Comparison of ENCODE assay signal across 10 cellular contexts in genomic region chr12:46556105-46556559, GRCh38.
DNase-seq lines count a peak whose midpoint lies in the region; ATAC-seq and TF ChIP-seq lines count a peak whose summit lies in the region.
"Had no signal": no experiment of that assay in that cellular context is flagged by ENCODE, and none has a peak within 500 bp of the region (broad histone marks: within the 10 kb centered on the region; RNA-seq: fewer than 3 reads in every experiment).

No MANE protein-coding gene starts in this region.

- H3K27me3 ChIP-seq in HCT116 (ENCODE audit: insufficient read depth, low read length): no peaks in the 10 kb centered on the region
- no peaks in the 10 kb centered on the region for H3K27me3 ChIP-seq in right atrium auricular region
- no peaks in the 10 kb centered on the region for H3K27me3 ChIP-seq in stomach

- no peak for TF ChIP-seq EP300 in stomach (IDR thresholded peaks at IDR 0.05)

- peaks cover 16% of the 10 kb centered on the region for H3K79me2 ChIP-seq in HCT116 (ENCODE audit: insufficient read depth, low read length)

- TF ChIP-seq CTCF in HCT116 (IDR thresholded peaks at IDR 0.05 in 2 of 3, conservative IDR thresholded peaks at IDR 0.05 in 1 of 3; ENCODE audit: borderline replicate concordance in 1 of 3, insufficient read depth in 1 of 3, low read depth in 2 of 3, low read length in 2 of 3): no peak
- no peak for TF ChIP-seq CTCF in right atrium auricular region (IDR thresholded peaks at IDR 0.05)
- TF ChIP-seq CTCF in stomach (IDR thresholded peaks at IDR 0.05): no peak

- CTCF ChIA-PET in HCT116 (lab: Charles Lee): interaction anchor here (1.0 kb wide), 1 partner anchor 105 kb away, joined by 4 read pairs; no protein-coding TSS in a partner anchor

- H3K9ac ChIP-seq in HCT116 (ENCODE audit: low read length): peak overlapping the region; percentile 58

- peak; percentile 30; the same call in 1 of the 2 replicates for TF ChIP-seq RAD21 in HCT116 (IDR thresholded peaks at IDR 0.05; ENCODE audit: low read depth)

- H3K4me1 ChIP-seq in HCT116 (ENCODE audit: control insufficient read depth in 1 of 2, insufficient read depth in 2 of 2, low read length in 2 of 2) (peaks cover 84 to 91% of the 10 kb centered on the region in 2 experiments), right atrium auricular region (peaks cover 0 to 24% of the 10 kb centered on the region in 2 donors), stomach (peaks cover 0 to 24% (median 4%) of the 10 kb centered on the region in 4 donors)

- 49 to 74% (median 63%) methylated on average over 2 of the region's 2 CpGs for WGBS in stomach, 5 donors

- no peaks in the 10 kb centered on the region for H4K20me1 ChIP-seq in HCT116 (ENCODE audit: insufficient read depth)

- no peaks in the 10 kb centered on the region for H3K9me2 ChIP-seq in HCT116 (ENCODE audit: insufficient read depth)

- intact Hi-C loops in HCT116 (cut with micrococcal nuclease): loop anchor here (2.0 to 10.0 kb wide), 4 partner anchors 125 to 564 kb away; partner anchors contain the start of genes SCAF11 and SLC38A1
- intact Hi-C loops in stomach (cut with DNase I; ENCODE audit: low total_unique reads): no loop called here

- DNase-seq in HCT116 (ENCODE audit: low read depth, low spot score) (peak; percentile 84), amniotic epithelial cell (ENCODE audit: low read depth) (peak; percentile 98), right atrium auricular region (ENCODE audit: low spot score) (no peak), stomach (no peak), NCI-H1092 (lab: John Stamatoyannopoulos, UW) (no peak), NCI-H2029 (lab: John Stamatoyannopoulos, UW) (no peak), NCI-H2107 (lab: John Stamatoyannopoulos, UW) (no peak)
- no peak for DNase-seq in stimulated activated CD4-positive, alpha-beta T cell treated with anti-CD3 and anti-CD28 coated beads, Interleukin-2, amount 100 ng/mL, for 24 hours
- DNase-seq: NCI-H2029 treated with DMSO at 0.1 percent for 48 hours had no signal

- TF ChIP-seq POLR2A in HCT116 (IDR thresholded peaks at IDR 0.05; ENCODE audit: borderline replicate concordance, extremely low read depth, insufficient read depth, insufficient read length) (no peak), stomach (IDR thresholded peaks at IDR 0.05) (no peak)

- ATAC-seq in HCT116: peak; percentile 28
- ATAC-seq: GM12878 had no signal

- peak overlapping the region; percentile 91 for H3K27ac ChIP-seq in HCT116 (ENCODE audit: low read depth, low read length)
- peak overlapping the region; percentile 77 to 85 for H3K27ac ChIP-seq in right atrium auricular region
- H3K27ac ChIP-seq in stomach: peak overlapping the region in 3 of 5 donors; percentile 32 to 59 (median 33)

- peak overlapping the region; percentile 64 for H3K4me2 ChIP-seq in HCT116 (ENCODE audit: low read length)

- H3K9me3 ChIP-seq in HCT116 (ENCODE audit: control insufficient read depth in 1 of 2, insufficient read depth in 1 of 2, low read depth in 1 of 2, low read length in 2 of 2) (no peaks in the 10 kb centered on the region), right atrium auricular region (no peaks in the 10 kb centered on the region), stomach (no peaks in the 10 kb centered on the region)

- RAD21 ChIA-PET in HCT116 (lab: Charles Lee; ENCODE audit: low non-redundant PET in 1 of 2, low total read pairs in 2 of 2, uncharacterized antibody in 2 of 2, unreplicated experiment in 2 of 2): interaction anchor here in 1 of 2 experiments (0.6 kb wide), 1 partner anchor 184 kb away, joined by 3 read pairs; no protein-coding TSS in a partner anchor

- H3K4me3 ChIP-seq in HCT116 (replicated peaks in 1 of 2; ENCODE audit: low read depth in 1 of 2, low read length in 2 of 2) (peak overlapping the region in 1 of 2 experiments; percentile 25; a peak in 2 of 4 replicates), right atrium auricular region (no peak overlapping the region), stomach (no peak overlapping the region)
- H3K4me3 ChIP-seq: GM12878 had no signal

- POLR2A ChIA-PET in HCT116 (lab: Charles Lee): interaction anchor here (1.0 to 1.8 kb wide), 10 partner anchors 9 to 176 kb away, joined by 3 to 9 read pairs (median 4); no protein-coding TSS in a partner anchor

- no peak overlapping the region for H2AFZ ChIP-seq in HCT116 (ENCODE audit: low read depth, low read length, poor library complexity, severe bottlenecking)

- H3K36me3 ChIP-seq in HCT116 (ENCODE audit: control insufficient read depth in 1 of 2, insufficient read depth in 2 of 2, low read length in 2 of 2) (0 out of 4 replicates have a peak, but pooled peaks cover 0 to 8% of the 10 kb centered on the region in 2 experiments), right atrium auricular region (no peaks in the 10 kb centered on the region), stomach (no peaks in the 10 kb centered on the region)

- BruUV-seq in HCT116 (replicated peaks; lab: Mats Ljungman, UMichigan): no TSS peak

TF ChIP-seq in HCT116, 20 proteins besides CTCF, POLR2A, EP300 and RAD21 (continues in another document):
- peak; percentile 52 for TF ChIP-seq TCF7L2 (IDR thresholded peaks at IDR 0.05; ENCODE audit: borderline replicate concordance, extremely low read depth, insufficient read depth, insufficient read length)
- peak; percentile 75 for TF ChIP-seq JUND (IDR thresholded peaks at IDR 0.05)
- TF ChIP-seq EZH2phosphoT487 (IDR thresholded peaks at IDR 0.05; ENCODE audit: borderline replicate concordance): no peak
- TF ChIP-seq ELF1 (IDR thresholded peaks at IDR 0.05; ENCODE audit: borderline replicate concordance, low read depth): no peak; the same call in 1 of the 2 replicates
- TF ChIP-seq EZH2 (IDR thresholded peaks at IDR 0.05): no peak
- peak; percentile 37; the same call in 1 of the 2 replicates for TF ChIP-seq POLR2AphosphoS5 (IDR thresholded peaks at IDR 0.05; ENCODE audit: low read depth, low read length)
- TF ChIP-seq, protein P1, sequence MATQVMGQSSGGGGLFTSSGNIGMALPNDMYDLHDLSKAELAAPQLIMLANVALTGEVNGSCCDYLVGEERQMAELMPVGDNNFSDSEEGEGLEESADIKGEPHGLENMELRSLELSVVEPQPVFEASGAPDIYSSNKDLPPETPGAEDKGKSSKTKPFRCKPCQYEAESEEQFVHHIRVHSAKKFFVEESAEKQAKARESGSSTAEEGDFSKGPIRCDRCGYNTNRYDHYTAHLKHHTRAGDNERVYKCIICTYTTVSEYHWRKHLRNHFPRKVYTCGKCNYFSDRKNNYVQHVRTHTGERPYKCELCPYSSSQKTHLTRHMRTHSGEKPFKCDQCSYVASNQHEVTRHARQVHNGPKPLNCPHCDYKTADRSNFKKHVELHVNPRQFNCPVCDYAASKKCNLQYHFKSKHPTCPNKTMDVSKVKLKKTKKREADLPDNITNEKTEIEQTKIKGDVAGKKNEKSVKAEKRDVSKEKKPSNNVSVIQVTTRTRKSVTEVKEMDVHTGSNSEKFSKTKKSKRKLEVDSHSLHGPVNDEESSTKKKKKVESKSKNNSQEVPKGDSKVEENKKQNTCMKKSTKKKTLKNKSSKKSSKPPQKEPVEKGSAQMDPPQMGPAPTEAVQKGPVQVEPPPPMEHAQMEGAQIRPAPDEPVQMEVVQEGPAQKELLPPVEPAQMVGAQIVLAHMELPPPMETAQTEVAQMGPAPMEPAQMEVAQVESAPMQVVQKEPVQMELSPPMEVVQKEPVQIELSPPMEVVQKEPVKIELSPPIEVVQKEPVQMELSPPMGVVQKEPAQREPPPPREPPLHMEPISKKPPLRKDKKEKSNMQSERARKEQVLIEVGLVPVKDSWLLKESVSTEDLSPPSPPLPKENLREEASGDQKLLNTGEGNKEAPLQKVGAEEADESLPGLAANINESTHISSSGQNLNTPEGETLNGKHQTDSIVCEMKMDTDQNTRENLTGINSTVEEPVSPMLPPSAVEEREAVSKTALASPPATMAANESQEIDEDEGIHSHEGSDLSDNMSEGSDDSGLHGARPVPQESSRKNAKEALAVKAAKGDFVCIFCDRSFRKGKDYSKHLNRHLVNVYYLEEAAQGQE (IDR thresholded peaks at IDR 0.05; ENCODE audit: low read depth): no peak
- peak; percentile 93 for TF ChIP-seq CEBPB (IDR thresholded peaks at IDR 0.05; ENCODE audit: low read depth)
- TF ChIP-seq, protein P2, sequence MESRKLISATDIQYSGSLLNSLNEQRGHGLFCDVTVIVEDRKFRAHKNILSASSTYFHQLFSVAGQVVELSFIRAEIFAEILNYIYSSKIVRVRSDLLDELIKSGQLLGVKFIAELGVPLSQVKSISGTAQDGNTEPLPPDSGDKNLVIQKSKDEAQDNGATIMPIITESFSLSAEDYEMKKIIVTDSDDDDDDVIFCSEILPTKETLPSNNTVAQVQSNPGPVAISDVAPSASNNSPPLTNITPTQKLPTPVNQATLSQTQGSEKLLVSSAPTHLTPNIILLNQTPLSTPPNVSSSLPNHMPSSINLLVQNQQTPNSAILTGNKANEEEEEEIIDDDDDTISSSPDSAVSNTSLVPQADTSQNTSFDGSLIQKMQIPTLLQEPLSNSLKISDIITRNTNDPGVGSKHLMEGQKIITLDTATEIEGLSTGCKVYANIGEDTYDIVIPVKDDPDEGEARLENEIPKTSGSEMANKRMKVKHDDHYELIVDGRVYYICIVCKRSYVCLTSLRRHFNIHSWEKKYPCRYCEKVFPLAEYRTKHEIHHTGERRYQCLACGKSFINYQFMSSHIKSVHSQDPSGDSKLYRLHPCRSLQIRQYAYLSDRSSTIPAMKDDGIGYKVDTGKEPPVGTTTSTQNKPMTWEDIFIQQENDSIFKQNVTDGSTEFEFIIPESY (IDR thresholded peaks at IDR 0.05; ENCODE audit: extremely low read depth, insufficient replicate concordance, low read length): no peak
- TF ChIP-seq ZNF274 (IDR thresholded peaks at IDR 0.05; ENCODE audit: low read depth, low read length): no peak
- TF ChIP-seq MAX (IDR thresholded peaks at IDR 0.05): no peak
- no peak for TF ChIP-seq YY1 (IDR thresholded peaks at IDR 0.05; ENCODE audit: extremely low read depth, insufficient replicate concordance, low read depth, low read length)
- peak; percentile 42; the same call in 1 of the 2 replicates for TF ChIP-seq SRF (IDR thresholded peaks at IDR 0.05; ENCODE audit: low read depth)
- TF ChIP-seq, protein P3, sequence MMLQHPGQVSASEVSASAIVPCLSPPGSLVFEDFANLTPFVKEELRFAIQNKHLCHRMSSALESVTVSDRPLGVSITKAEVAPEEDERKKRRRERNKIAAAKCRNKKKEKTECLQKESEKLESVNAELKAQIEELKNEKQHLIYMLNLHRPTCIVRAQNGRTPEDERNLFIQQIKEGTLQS (IDR thresholded peaks at IDR 0.05): peak; percentile 34
- peak; percentile 91 for TF ChIP-seq SP1 (IDR thresholded peaks at IDR 0.05; ENCODE audit: low read depth)
- TF ChIP-seq SIN3A (IDR thresholded peaks at IDR 0.05; ENCODE audit: low read depth): peak; percentile 57; the same call in 1 of the 2 replicates
- peak; percentile 72 for TF ChIP-seq FOSL1 (IDR thresholded peaks at IDR 0.05; ENCODE audit: low read depth)
- peak; percentile 66; the same call in 1 of the 2 replicates for TF ChIP-seq CBX3 (IDR thresholded peaks at IDR 0.05; ENCODE audit: low read depth)

Comparison
In these comparisons a context has a peak if more than half of its experiments do, and no peak if none do; other contexts are left out.
1. DNase-seq: peak in HCT116 (single experiment) and amniotic epithelial cell (single experiment); none in right atrium auricular region (single experiment), stomach (single experiment), NCI-H1092 (single experiment), NCI-H2029 (single experiment), stimulated activated CD4-positive, alpha-beta T cell treated with anti-CD3 and anti-CD28 coated beads, Interleukin-2, amount 100 ng/mL, for 24 hours (0 of 2) and NCI-H2107 (single experiment).
2. H3K27ac ChIP-seq: peak in every context shown above with its lines; median percentile 91 in HCT116; 81 in right atrium auricular region; 33 in stomach.